1 cellular context compared by ENCODE assay signal in the genomic region with DNA sequence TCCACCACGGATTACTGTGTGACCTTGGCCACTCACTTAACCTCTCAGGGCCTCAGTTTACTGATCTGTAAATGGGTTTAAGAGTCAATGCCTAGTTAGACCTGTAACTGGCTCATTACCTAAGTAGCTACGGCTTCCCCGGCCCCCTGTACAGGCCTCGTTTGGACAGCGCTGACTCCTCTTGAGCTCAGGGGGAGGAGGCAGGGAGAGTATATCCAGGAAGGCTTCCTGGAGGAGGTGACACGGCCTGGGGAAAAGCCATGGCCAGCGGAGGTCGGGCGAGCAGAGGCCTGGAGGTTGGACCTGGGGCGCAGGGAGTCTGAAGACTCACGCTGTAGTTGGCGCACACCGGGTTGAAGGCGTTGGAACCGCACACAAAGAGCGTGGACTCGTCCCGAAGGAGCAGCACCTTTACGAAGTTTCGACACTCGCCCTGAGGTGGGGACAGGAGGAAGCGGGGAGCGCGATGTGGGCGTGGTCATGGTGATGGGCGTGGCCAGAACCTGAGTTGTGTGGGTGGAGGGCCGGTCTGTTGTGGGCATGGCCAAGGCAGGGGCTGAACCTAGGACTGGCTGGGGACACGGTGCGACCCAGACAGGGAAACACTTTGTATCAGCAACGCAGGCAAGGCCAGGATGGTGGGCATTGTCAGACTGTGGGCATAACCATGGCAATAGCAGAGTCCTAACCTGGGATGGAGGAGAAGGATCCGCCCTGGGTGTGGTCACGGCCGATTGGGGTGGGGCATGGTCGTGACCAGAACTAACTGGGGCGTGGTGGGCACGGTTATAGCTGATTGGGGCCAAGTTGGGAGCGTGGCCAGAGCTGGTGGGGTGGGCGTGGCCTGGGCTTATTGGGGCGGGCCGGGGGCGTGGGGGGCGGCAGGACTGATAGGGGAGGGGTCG.
TF ChIP-seq lines count a peak whose summit lies in the region.

No MANE protein-coding gene starts in this region.

TF ChIP-seq in HepG2, 621 proteins besides CTCF, POLR2A, EP300 and RAD21 (continues in another document):
- TF ChIP-seq RXRA (CRISPR knock-in tag; IDR thresholded peaks at IDR 0.05) (no peak), AGO2 (optimal IDR thresholded peaks at IDR 0.05; ENCODE audit: low read depth, low read length) (peak; percentile 61), MYPOP (CRISPR knock-in tag; IDR thresholded peaks at IDR 0.05) (no peak), IKZF4 (CRISPR knock-in tag; IDR thresholded peaks at IDR 0.05; ENCODE audit: borderline replicate concordance, low read depth, not compliant biosample characterization) (no peak), SRSF9 (IDR thresholded peaks at IDR 0.05; ENCODE audit: borderline replicate concordance, insufficient read depth, low read depth, low read length, poor library complexity, severe bottlenecking) (no peak), ATRX (CRISPR knock-in tag; IDR thresholded peaks at IDR 0.05; ENCODE audit: borderline replicate concordance) (no peak), ZNF567 (CRISPR knock-in tag; IDR thresholded peaks at IDR 0.05; ENCODE audit: borderline replicate concordance) (no peak), ZNF629 (CRISPR knock-in tag; conservative IDR thresholded peaks at IDR 0.05) (peak; percentile 75), CCAR2 (optimal IDR thresholded peaks at IDR 0.05; ENCODE audit: low read depth, low read length) (no peak), FOXK2 (IDR thresholded peaks at IDR 0.05) (no peak), USF2 (IDR thresholded peaks at IDR 0.05; ENCODE audit: low read depth, low read length) (no peak), USF2 (CRISPR knock-in tag; IDR thresholded peaks at IDR 0.05; ENCODE audit: borderline replicate concordance) (no peak), TMF1 (CRISPR knock-in tag; IDR thresholded peaks at IDR 0.05; ENCODE audit: low read depth) (no peak), ZBTB42 (CRISPR knock-in tag; IDR thresholded peaks at IDR 0.05) (no peak), DPF2 (CRISPR knock-in tag; IDR thresholded peaks at IDR 0.05; ENCODE audit: borderline replicate concordance, low read depth) (no peak), GPBP1L1 (CRISPR knock-in tag; IDR thresholded peaks at IDR 0.05) (no peak), PAXIP1 (CRISPR knock-in tag; conservative IDR thresholded peaks at IDR 0.05) (no peak)
- TF ChIP-seq, protein P1, sequence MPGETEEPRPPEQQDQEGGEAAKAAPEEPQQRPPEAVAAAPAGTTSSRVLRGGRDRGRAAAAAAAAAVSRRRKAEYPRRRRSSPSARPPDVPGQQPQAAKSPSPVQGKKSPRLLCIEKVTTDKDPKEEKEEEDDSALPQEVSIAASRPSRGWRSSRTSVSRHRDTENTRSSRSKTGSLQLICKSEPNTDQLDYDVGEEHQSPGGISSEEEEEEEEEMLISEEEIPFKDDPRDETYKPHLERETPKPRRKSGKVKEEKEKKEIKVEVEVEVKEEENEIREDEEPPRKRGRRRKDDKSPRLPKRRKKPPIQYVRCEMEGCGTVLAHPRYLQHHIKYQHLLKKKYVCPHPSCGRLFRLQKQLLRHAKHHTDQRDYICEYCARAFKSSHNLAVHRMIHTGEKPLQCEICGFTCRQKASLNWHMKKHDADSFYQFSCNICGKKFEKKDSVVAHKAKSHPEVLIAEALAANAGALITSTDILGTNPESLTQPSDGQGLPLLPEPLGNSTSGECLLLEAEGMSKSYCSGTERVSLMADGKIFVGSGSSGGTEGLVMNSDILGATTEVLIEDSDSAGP (CRISPR knock-in tag; IDR thresholded peaks at IDR 0.05; ENCODE audit: borderline replicate concordance), result no peak
- TF ChIP-seq, protein P2, sequence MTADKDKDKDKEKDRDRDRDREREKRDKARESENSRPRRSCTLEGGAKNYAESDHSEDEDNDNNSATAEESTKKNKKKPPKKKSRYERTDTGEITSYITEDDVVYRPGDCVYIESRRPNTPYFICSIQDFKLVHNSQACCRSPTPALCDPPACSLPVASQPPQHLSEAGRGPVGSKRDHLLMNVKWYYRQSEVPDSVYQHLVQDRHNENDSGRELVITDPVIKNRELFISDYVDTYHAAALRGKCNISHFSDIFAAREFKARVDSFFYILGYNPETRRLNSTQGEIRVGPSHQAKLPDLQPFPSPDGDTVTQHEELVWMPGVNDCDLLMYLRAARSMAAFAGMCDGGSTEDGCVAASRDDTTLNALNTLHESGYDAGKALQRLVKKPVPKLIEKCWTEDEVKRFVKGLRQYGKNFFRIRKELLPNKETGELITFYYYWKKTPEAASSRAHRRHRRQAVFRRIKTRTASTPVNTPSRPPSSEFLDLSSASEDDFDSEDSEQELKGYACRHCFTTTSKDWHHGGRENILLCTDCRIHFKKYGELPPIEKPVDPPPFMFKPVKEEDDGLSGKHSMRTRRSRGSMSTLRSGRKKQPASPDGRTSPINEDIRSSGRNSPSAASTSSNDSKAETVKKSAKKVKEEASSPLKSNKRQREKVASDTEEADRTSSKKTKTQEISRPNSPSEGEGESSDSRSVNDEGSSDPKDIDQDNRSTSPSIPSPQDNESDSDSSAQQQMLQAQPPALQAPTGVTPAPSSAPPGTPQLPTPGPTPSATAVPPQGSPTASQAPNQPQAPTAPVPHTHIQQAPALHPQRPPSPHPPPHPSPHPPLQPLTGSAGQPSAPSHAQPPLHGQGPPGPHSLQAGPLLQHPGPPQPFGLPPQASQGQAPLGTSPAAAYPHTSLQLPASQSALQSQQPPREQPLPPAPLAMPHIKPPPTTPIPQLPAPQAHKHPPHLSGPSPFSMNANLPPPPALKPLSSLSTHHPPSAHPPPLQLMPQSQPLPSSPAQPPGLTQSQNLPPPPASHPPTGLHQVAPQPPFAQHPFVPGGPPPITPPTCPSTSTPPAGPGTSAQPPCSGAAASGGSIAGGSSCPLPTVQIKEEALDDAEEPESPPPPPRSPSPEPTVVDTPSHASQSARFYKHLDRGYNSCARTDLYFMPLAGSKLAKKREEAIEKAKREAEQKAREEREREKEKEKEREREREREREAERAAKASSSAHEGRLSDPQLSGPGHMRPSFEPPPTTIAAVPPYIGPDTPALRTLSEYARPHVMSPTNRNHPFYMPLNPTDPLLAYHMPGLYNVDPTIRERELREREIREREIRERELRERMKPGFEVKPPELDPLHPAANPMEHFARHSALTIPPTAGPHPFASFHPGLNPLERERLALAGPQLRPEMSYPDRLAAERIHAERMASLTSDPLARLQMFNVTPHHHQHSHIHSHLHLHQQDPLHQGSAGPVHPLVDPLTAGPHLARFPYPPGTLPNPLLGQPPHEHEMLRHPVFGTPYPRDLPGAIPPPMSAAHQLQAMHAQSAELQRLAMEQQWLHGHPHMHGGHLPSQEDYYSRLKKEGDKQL (CRISPR knock-in tag; IDR thresholded peaks at IDR 0.05; ENCODE audit: low read depth), result no peak
- TF ChIP-seq, protein P3, sequence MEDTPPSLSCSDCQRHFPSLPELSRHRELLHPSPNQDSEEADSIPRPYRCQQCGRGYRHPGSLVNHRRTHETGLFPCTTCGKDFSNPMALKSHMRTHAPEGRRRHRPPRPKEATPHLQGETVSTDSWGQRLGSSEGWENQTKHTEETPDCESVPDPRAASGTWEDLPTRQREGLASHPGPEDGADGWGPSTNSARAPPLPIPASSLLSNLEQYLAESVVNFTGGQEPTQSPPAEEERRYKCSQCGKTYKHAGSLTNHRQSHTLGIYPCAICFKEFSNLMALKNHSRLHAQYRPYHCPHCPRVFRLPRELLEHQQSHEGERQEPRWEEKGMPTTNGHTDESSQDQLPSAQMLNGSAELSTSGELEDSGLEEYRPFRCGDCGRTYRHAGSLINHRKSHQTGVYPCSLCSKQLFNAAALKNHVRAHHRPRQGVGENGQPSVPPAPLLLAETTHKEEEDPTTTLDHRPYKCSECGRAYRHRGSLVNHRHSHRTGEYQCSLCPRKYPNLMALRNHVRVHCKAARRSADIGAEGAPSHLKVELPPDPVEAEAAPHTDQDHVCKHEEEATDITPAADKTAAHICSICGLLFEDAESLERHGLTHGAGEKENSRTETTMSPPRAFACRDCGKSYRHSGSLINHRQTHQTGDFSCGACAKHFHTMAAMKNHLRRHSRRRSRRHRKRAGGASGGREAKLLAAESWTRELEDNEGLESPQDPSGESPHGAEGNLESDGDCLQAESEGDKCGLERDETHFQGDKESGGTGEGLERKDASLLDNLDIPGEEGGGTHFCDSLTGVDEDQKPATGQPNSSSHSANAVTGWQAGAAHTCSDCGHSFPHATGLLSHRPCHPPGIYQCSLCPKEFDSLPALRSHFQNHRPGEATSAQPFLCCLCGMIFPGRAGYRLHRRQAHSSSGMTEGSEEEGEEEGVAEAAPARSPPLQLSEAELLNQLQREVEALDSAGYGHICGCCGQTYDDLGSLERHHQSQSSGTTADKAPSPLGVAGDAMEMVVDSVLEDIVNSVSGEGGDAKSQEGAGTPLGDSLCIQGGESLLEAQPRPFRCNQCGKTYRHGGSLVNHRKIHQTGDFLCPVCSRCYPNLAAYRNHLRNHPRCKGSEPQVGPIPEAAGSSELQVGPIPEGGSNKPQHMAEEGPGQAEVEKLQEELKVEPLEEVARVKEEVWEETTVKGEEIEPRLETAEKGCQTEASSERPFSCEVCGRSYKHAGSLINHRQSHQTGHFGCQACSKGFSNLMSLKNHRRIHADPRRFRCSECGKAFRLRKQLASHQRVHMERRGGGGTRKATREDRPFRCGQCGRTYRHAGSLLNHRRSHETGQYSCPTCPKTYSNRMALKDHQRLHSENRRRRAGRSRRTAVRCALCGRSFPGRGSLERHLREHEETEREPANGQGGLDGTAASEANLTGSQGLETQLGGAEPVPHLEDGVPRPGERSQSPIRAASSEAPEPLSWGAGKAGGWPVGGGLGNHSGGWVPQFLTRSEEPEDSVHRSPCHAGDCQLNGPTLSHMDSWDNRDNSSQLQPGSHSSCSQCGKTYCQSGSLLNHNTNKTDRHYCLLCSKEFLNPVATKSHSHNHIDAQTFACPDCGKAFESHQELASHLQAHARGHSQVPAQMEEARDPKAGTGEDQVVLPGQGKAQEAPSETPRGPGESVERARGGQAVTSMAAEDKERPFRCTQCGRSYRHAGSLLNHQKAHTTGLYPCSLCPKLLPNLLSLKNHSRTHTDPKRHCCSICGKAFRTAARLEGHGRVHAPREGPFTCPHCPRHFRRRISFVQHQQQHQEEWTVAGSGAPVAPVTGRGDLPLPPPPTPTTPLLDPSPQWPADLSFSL (CRISPR knock-in tag; IDR thresholded peaks at IDR 0.05), result no peak
